ENCODE assay signal across 9 cellular contexts in the genomic region with DNA sequence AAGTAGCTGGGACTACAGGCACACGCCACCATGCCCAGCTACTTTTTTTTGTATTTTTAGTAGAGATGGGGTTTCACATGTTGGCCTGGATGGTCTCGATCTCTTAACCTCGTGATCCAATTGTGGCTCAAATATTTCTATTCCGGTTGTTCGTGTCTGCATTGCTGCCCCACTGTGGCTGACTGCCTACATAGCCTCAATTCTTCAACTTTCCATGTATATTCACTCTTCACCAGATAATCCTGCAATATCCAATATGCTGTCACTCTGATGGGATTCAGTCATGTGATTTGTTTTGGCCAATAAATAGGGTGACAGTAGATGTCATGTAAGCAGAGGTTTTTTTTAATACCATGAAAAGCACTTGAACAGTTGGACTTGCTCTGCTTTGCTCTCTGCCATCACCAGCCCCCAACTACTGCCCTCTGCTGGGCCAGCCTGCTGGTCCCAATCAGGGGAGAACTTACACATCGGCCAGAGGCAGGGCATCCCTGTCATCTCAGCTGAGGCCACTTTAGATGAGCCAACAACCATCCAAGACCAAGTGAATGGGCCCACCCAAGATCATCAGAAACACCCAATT. TPM values are rescaled to one million over a fixed set of nuclear protein-coding genes. Genes with fewer than 3 reads are reported as not detected.
DNase-seq lines count a peak whose midpoint lies in the region; ATAC-seq and TF ChIP-seq lines count a peak whose summit lies in the region.
"Had no signal": no experiment of that assay in that cellular context is flagged by ENCODE, and none has a peak within 500 bp of the region (broad histone marks: within the 10 kb centered on the region; RNA-seq: fewer than 3 reads in every experiment).

No MANE protein-coding gene starts in this region.

- H2AFZ ChIP-seq in GM23338 = no peak overlapping the region

- H3K4me2 ChIP-seq in GM23338 = no peak overlapping the region

- TF ChIP-seq CTCF in C4-2B (conservative IDR thresholded peaks at IDR 0.05) = peak; percentile 51
- TF ChIP-seq CTCF in GM23338 (conservative IDR thresholded peaks at IDR 0.05; ENCODE audit: low read depth in 2 of 2) = peak; percentile 70 to 87
- peak; percentile 41 for TF ChIP-seq CTCF in left ventricle myocardium inferior (IDR thresholded peaks at IDR 0.05; ENCODE audit: borderline replicate concordance)

- no peaks in the 10 kb centered on the region for H3F3A ChIP-seq in GM23338 (replicated peaks; ENCODE audit: low read depth)

- no peak overlapping the region for H3K4me3 Mint-ChIP-seq in GM23338
- H3K4me3 Mint-ChIP-seq: activated T-cell treated with anti-CD3 and anti-CD28 coated beads, Interleukin-2, amount 50 U/mL, for 4 hours had no signal

- DNase-seq in GM23338 (ENCODE audit: low spot score) (peak; percentile 51), RPMI7951 (ENCODE audit: low read depth) (peak; percentile 23), left ventricle myocardium inferior (no peak), middle frontal gyrus (ENCODE audit: extremely low spot score, low spot score) (no peak), NCI-H510A (lab: John Stamatoyannopoulos, UW) (no peak)
- DNase-seq: activated T-cell treated with anti-CD3 and anti-CD28 coated beads, Interleukin-2, amount 50 U/mL, for 4 hours had no signal

- H3K4me3 ChIP-seq in GM23338 (no peak overlapping the region), left ventricle myocardium inferior (no peak overlapping the region)

- H3K9me2 ChIP-seq in GM23338 (ENCODE audit: insufficient read depth) = no peaks in the 10 kb centered on the region

- no peak overlapping the region for H3K27ac Mint-ChIP-seq in GM23338

- H3K79me2 ChIP-seq in GM23338 (replicated peaks; ENCODE audit: insufficient read depth) = no peaks in the 10 kb centered on the region; the same call in 1 of the 2 replicates

- no peaks in the 10 kb centered on the region for H3K27me3 Mint-ChIP-seq in GM23338 (ENCODE audit: insufficient read depth, low read depth, poor library complexity)

- H3K36me3 ChIP-seq in GM23338 (ENCODE audit: insufficient read depth) = peaks cover 3% of the 10 kb centered on the region; the same call in 1 of the 2 replicates
- peaks cover 14% of the 10 kb centered on the region for H3K36me3 ChIP-seq in left ventricle myocardium inferior

- peaks cover 9% of the 10 kb centered on the region; the same call in 1 of the 3 replicates for H3K36me3 Mint-ChIP-seq in GM23338 (ENCODE audit: low read depth)

- H3K4me1 Mint-ChIP-seq in GM23338 = peaks cover 5% of the 10 kb centered on the region; the same call in 2 of the 3 replicates

- no peaks in the 10 kb centered on the region for H3K27me3 ChIP-seq in GM23338 (ENCODE audit: insufficient read depth)
- H3K27me3 ChIP-seq in left ventricle myocardium inferior (ENCODE audit: low read depth) = no peaks in the 10 kb centered on the region

- no peaks in the 10 kb centered on the region for H3K4me1 ChIP-seq in GM23338 (ENCODE audit: insufficient read depth)
- H3K4me1 ChIP-seq in left ventricle myocardium inferior = no peaks in the 10 kb centered on the region

- H4K20me1 ChIP-seq in GM23338 (replicated peaks; ENCODE audit: insufficient read depth) = peaks cover 5% of the 10 kb centered on the region; the same call in 1 of the 2 replicates

- H3K9me3 Mint-ChIP-seq in GM23338 = no peaks in the 10 kb centered on the region

- no peak overlapping the region for H3K27ac ChIP-seq in C4-2B
- no peak overlapping the region for H3K27ac ChIP-seq in GM23338 (ENCODE audit: low read depth)
- H3K27ac ChIP-seq in left ventricle myocardium inferior (replicated peaks) = no peak overlapping the region

- peaks cover 6% of the 10 kb centered on the region for H3K9me3 ChIP-seq in left ventricle myocardium inferior (replicated peaks)

- ATAC-seq in GM23338 (peak; percentile 92), HG03097 (IDR thresholded peaks at IDR 0.05; ENCODE audit: low FRiP score, unreplicated experiment) (no peak), GM21619 (IDR thresholded peaks at IDR 0.05; ENCODE audit: unreplicated experiment) (no peak)
- ATAC-seq: activated T-cell treated with anti-CD3 and anti-CD28 coated beads, Interleukin-2, amount 50 U/mL, for 4 hours had no signal

- intact Hi-C loops in left ventricle myocardium inferior (cut with micrococcal nuclease) = no loop called here

TF ChIP-seq in GM23338, 12 proteins besides CTCF, POLR2A, EP300 and RAD21 (continues in another document):
- TF ChIP-seq EZH2 (IDR thresholded peaks at IDR 0.05; ENCODE audit: low read depth, unreplicated experiment) = no peak
- TF ChIP-seq ZNF114 (CRISPR knock-in tag; IDR thresholded peaks at IDR 0.05) = no peak
- no peak for TF ChIP-seq NANOG (IDR thresholded peaks at IDR 0.05; ENCODE audit: borderline replicate concordance)
- TF ChIP-seq, protein P1, sequence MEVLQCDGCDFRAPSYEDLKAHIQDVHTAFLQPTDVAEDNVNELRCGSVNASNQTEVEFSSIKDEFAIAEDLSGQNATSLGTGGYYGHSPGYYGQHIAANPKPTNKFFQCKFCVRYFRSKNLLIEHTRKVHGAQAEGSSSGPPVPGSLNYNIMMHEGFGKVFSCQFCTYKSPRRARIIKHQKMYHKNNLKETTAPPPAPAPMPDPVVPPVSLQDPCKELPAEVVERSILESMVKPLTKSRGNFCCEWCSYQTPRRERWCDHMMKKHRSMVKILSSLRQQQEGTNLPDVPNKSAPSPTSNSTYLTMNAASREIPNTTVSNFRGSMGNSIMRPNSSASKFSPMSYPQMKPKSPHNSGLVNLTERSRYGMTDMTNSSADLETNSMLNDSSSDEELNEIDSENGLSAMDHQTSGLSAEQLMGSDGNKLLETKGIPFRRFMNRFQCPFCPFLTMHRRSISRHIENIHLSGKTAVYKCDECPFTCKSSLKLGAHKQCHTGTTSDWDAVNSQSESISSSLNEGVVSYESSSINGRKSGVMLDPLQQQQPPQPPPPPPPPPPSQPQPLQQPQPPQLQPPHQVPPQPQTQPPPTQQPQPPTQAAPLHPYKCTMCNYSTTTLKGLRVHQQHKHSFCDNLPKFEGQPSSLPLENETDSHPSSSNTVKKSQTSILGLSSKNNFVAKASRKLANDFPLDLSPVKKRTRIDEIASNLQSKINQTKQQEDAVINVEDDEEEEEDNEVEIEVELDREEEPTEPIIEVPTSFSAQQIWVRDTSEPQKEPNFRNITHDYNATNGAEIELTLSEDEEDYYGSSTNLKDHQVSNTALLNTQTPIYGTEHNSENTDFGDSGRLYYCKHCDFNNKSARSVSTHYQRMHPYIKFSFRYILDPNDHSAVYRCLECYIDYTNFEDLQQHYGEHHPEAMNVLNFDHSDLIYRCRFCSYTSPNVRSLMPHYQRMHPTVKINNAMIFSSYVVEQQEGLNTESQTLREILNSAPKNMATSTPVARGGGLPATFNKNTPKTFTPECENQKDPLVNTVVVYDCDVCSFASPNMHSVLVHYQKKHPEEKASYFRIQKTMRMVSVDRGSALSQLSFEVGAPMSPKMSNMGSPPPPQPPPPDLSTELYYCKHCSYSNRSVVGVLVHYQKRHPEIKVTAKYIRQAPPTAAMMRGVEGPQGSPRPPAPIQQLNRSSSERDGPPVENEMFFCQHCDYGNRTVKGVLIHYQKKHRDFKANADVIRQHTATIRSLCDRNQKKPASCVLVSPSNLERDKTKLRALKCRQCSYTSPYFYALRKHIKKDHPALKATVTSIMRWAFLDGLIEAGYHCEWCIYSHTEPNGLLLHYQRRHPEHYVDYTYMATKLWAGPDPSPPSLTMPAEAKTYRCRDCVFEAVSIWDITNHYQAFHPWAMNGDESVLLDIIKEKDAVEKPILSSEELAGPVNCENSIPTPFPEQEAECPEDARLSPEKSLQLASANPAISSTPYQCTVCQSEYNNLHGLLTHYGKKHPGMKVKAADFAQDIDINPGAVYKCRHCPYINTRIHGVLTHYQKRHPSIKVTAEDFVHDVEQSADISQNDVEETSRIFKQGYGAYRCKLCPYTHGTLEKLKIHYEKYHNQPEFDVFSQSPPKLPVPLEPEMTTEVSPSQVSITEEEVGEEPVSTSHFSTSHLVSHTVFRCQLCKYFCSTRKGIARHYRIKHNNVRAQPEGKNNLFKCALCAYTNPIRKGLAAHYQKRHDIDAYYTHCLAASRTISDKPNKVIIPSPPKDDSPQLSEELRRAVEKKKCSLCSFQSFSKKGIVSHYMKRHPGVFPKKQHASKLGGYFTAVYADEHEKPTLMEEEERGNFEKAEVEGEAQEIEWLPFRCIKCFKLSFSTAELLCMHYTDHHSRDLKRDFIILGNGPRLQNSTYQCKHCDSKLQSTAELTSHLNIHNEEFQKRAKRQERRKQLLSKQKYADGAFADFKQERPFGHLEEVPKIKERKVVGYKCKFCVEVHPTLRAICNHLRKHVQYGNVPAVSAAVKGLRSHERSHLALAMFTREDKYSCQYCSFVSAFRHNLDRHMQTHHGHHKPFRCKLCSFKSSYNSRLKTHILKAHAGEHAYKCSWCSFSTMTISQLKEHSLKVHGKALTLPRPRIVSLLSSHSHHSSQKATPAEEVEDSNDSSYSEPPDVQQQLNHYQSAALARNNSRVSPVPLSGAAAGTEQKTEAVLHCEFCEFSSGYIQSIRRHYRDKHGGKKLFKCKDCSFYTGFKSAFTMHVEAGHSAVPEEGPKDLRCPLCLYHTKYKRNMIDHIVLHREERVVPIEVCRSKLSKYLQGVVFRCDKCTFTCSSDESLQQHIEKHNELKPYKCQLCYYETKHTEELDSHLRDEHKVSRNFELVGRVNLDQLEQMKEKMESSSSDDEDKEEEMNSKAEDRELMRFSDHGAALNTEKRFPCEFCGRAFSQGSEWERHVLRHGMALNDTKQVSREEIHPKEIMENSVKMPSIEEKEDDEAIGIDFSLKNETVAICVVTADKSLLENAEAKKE (CRISPR knock-in tag; IDR thresholded peaks at IDR 0.05) = no peak
- TF ChIP-seq ZNF331 (CRISPR knock-in tag; IDR thresholded peaks at IDR 0.05; ENCODE audit: low read depth) = no peak
- TF ChIP-seq CREB1 (CRISPR knock-in tag; IDR thresholded peaks at IDR 0.05; ENCODE audit: low read depth) = no peak

RNA-seq across cellular contexts. Expression of a gene that starts 56.7 kb away (rescaled TPM):
- total RNA-seq in GM23338 (2014; rRNA removed; shearing (Covaris generic)) = 12.5 and 18.1 TPM in 2 replicates
- polyA plus RNA-seq in GM23338 (2016; fragmentation: Nextera tagmentation; extraction: Ambion mirVana) = 36.3 and 37.4 TPM in 2 replicates
- total RNA-seq in RPMI7951 (2014; rRNA removed; shearing (Covaris generic)) = 9.6 and 10.0 TPM in 2 replicates
- total RNA-seq in left ventricle myocardium inferior = 7.9 TPM

Comparison
In these comparisons a context has a peak if more than half of its experiments do, and no peak if none do; other contexts are left out.
1. DNase-seq: peak in GM23338 (single experiment) and RPMI7951 (single experiment); none in left ventricle myocardium inferior (single experiment), middle frontal gyrus (single experiment) and NCI-H510A (single experiment).
2. Peak in every context shown above with its lines, with median percentiles within 50 percentile points of each other: CTCF ChIP-seq.